In genomic region chr18:45566025-45566740, GRCh38 we compare ENCODE assay signal across 13 cellular contexts. TPM values are rescaled to one million over a fixed set of nuclear protein-coding genes. Genes with fewer than 3 reads are reported as not detected.
A peak's percentile ranks its signal among the peaks of the same experiment; 100 is the strongest.
DNase-seq lines count a peak whose midpoint lies in the region; ATAC-seq, FAIRE-seq and TF ChIP-seq lines count a peak whose summit lies in the region.
"Had no signal": no experiment of that assay in that cellular context is flagged by ENCODE, and none has a peak within 500 bp of the region (broad histone marks: within the 10 kb centered on the region; RNA-seq: fewer than 3 reads in every experiment).

No MANE protein-coding gene starts in this region.

- ATAC-seq in HepG2 (no peak), right lobe of liver (no peak), mucosa of descending colon (peak; percentile 64), aorta (ENCODE audit: low FRiP score) (peak; percentile 69), GM18907 (IDR thresholded peaks at IDR 0.05; ENCODE audit: unreplicated experiment) (no peak), GM21423 (IDR thresholded peaks at IDR 0.05; ENCODE audit: unreplicated experiment) (no peak)
- ATAC-seq: T-helper 17 cell had no signal

- H3K79me2 ChIP-seq in HepG2 (ENCODE audit: insufficient read depth, low read length): no peaks in the 10 kb centered on the region

- DNase-seq in HepG2 (ENCODE audit: low spot score) (no peak), right lobe of liver (no peak), fibroblast of gingiva (ENCODE audit: low read depth) (peak; percentile 94), mucosa of descending colon (peak in 1 of 3 donors; percentile 22), aorta (peak in 1 of 2 donors; percentile 70), COLO668 (lab: John Stamatoyannopoulos, UW; ENCODE audit: unreplicated experiment) (no peak)
- DNase-seq: cortex of kidney, NCI-H748 treated with DMSO at 0.1 percent for 48 hours, T-helper 17 cell had no signal

- no peaks in the 10 kb centered on the region for H3K36me3 ChIP-seq in HepG2 (replicated peaks in 1 of 2; ENCODE audit: control insufficient read depth in 1 of 2, insufficient read depth in 2 of 2, low read length in 2 of 2)
- no peaks in the 10 kb centered on the region for H3K36me3 ChIP-seq in right lobe of liver
- H3K36me3 ChIP-seq in mucosa of descending colon (ENCODE audit: low read depth): no peaks in the 10 kb centered on the region
- H3K36me3 ChIP-seq in aorta (ENCODE audit: control insufficient read depth in 1 of 2, insufficient read depth in 2 of 2, low read length in 1 of 2): no peaks in the 10 kb centered on the region

- no peak for FAIRE-seq in HepG2 (lab: Jason Lieb, UNC)
- FAIRE-seq: A549 had no signal

- WGBS in HepG2 (ENCODE audit: low lambda C conversion rate): 52% methylated on average over 7 of the region's 7 CpGs
- 81% methylated on average over 6 of the region's 7 CpGs for WGBS in right lobe of liver (ENCODE audit: insufficient coverage, low coverage, low lambda C conversion rate, missing lambda C conversion rate)
- WGBS in aorta, 2 donors: 83 to 87% methylated on average over 7 of the region's 7 CpGs

- CTCF ChIA-PET in HepG2 (lab: Yijun Ruan, JAX; ENCODE audit: low intra/inter-chr PET ratio, low total read pairs): no interaction called here

- H3K4me1 ChIP-seq in HepG2 (ENCODE audit: insufficient read depth, low read length) (no peaks in the 10 kb centered on the region), right lobe of liver (no peaks in the 10 kb centered on the region), mucosa of descending colon (ENCODE audit: low read depth) (no peaks in the 10 kb centered on the region), aorta (ENCODE audit: control insufficient read depth in 1 of 2, insufficient read depth in 2 of 2, low read length in 2 of 2) (no peaks in the 10 kb centered on the region)

- in situ Hi-C loops in HepG2 (cut with HindIII; ENCODE audit: extremely low pct_ligation_motif_present, low pct_unique_long_range_greater_than_20kb): no loop called here

- no peaks in the 10 kb centered on the region for H3K9me3 ChIP-seq in HepG2 (ENCODE audit: low read length)
- H3K9me3 ChIP-seq in right lobe of liver: no peaks in the 10 kb centered on the region
- no peaks in the 10 kb centered on the region for H3K9me3 ChIP-seq in mucosa of descending colon
- H3K9me3 ChIP-seq in aorta (ENCODE audit: control insufficient read depth, low read length): no peaks in the 10 kb centered on the region
- H3K9me3 ChIP-seq: A549 had no signal

- intact Hi-C loops in HepG2 (cut with micrococcal nuclease; ENCODE audit: unreplicated experiment) (no loop called here), right lobe of liver (cut with DNase I) (no loop called here), mucosa of descending colon (cut with DNase I, micrococcal nuclease) (no loop called here), aorta (cut with DNase I) (no loop called here)

- POLR2A ChIA-PET in HepG2 (lab: Yijun Ruan, JAX): no interaction called here

- no peak overlapping the region for H3K27ac ChIP-seq in HepG2 (ENCODE audit: extremely low read length, insufficient read depth, low read length)
- no peak overlapping the region for H3K27ac ChIP-seq in right lobe of liver
- H3K27ac ChIP-seq in aorta (ENCODE audit: low read depth in 1 of 2, low read length in 2 of 2): no peak overlapping the region

- no peak overlapping the region for H3K4me2 ChIP-seq in HepG2 (ENCODE audit: low read depth, low read length)

- no TSS peak for BruUV-seq in HepG2 (replicated peaks; lab: Mats Ljungman, UMichigan)

- TF ChIP-seq CTCF in HepG2 (CRISPR knock-in tag; IDR thresholded peaks at IDR 0.05) (no peak), right lobe of liver (IDR thresholded peaks at IDR 0.05) (no peak), mucosa of descending colon (IDR thresholded peaks at IDR 0.05) (no peak)

- TF ChIP-seq EP300 in HepG2 (IDR thresholded peaks at IDR 0.05; ENCODE audit: low read depth in 2 of 2, low read length in 2 of 2) (no peak), HepG2 (CRISPR knock-in tag; IDR thresholded peaks at IDR 0.05; ENCODE audit: borderline replicate concordance) (no peak)

- no peak overlapping the region for H2AFZ ChIP-seq in HepG2 (ENCODE audit: low read length)

- no peak overlapping the region for H3K4me3 ChIP-seq in HepG2 (replicated peaks in 1 of 3; ENCODE audit: insufficient read depth in 1 of 3, low read depth in 2 of 3, low read length in 3 of 3)
- H3K4me3 ChIP-seq in right lobe of liver: no peak overlapping the region
- no peak overlapping the region for H3K4me3 ChIP-seq in mucosa of descending colon
- H3K4me3 ChIP-seq in aorta (ENCODE audit: low read length in 2 of 2): no peak overlapping the region
- H3K4me3 ChIP-seq: A549 had no signal

- H3K9ac ChIP-seq in HepG2 (ENCODE audit: insufficient read depth, low read depth, low read length): no peak overlapping the region

- no peak for TF ChIP-seq POLR2A in HepG2 (IDR thresholded peaks at IDR 0.05; ENCODE audit: insufficient read depth in 1 of 2, low read depth in 2 of 2, low read length in 2 of 2)
- TF ChIP-seq POLR2A in right lobe of liver (IDR thresholded peaks at IDR 0.05): no peak

- no peak for TF ChIP-seq RAD21 in HepG2 (CRISPR knock-in tag; IDR thresholded peaks at IDR 0.05)

- H3K27me3 ChIP-seq in HepG2 (ENCODE audit: control insufficient read depth in 1 of 2, insufficient read depth in 2 of 2, low read length in 2 of 2) (no peaks in the 10 kb centered on the region), right lobe of liver (no peaks in the 10 kb centered on the region), aorta (ENCODE audit: control insufficient read depth in 1 of 2, insufficient read depth in 2 of 2, low read length in 1 of 2) (no peaks in the 10 kb centered on the region)

- no peaks in the 10 kb centered on the region; the same call in 1 of the 2 replicates for H4K20me1 ChIP-seq in HepG2 (ENCODE audit: insufficient read depth, low read length)

TF ChIP-seq in HepG2, 621 proteins besides CTCF, POLR2A, EP300 and RAD21 (continues in another document):
- TF ChIP-seq, protein P1, sequence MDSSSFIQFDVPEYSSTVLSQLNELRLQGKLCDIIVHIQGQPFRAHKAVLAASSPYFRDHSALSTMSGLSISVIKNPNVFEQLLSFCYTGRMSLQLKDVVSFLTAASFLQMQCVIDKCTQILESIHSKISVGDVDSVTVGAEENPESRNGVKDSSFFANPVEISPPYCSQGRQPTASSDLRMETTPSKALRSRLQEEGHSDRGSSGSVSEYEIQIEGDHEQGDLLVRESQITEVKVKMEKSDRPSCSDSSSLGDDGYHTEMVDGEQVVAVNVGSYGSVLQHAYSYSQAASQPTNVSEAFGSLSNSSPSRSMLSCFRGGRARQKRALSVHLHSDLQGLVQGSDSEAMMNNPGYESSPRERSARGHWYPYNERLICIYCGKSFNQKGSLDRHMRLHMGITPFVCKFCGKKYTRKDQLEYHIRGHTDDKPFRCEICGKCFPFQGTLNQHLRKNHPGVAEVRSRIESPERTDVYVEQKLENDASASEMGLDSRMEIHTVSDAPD (CRISPR knock-in tag; IDR thresholded peaks at IDR 0.05): no peak
- TF ChIP-seq NCOA5 (CRISPR knock-in tag; IDR thresholded peaks at IDR 0.05) (no peak), ZNF629 (CRISPR knock-in tag; conservative IDR thresholded peaks at IDR 0.05) (peak; percentile 56), FOXP4 (CRISPR knock-in tag; IDR thresholded peaks at IDR 0.05) (no peak)

RNA-seq across cellular contexts. Expression of gene SLC14A2, which starts 49.1 kb away (rescaled TPM):
- total RNA-seq in HepG2 (2016; rRNA removed; fragmentation: Illumina TruSeq; extraction: Trizol) (not detected in 2 replicates), right lobe of liver (under 1 TPM in 3 of 6 experiments, not detected in 3; 0.04 to 0.10 (median 0.07) TPM), mucosa of descending colon (under 1 TPM in 1 of 3 donors, not detected in 2; 0.17 TPM), aorta (under 1 TPM in 1 of 2 donors, not detected in 1; 0.54 TPM)
- total RNA-seq in HepG2 (2016; cell fraction: cytosol; rRNA removed; fragmentation: Illumina TruSeq; extraction: Trizol; ENCODE audit: low read depth): not detected in 2 replicates
- not detected in 2 replicates for total RNA-seq in HepG2 (2016; cell fraction: insoluble cytoplasmic fraction; rRNA removed; fragmentation: Illumina TruSeq; extraction: Trizol)
- not detected in 2 replicates for total RNA-seq in HepG2 (2016; cell fraction: membrane; rRNA removed; fragmentation: Illumina TruSeq; extraction: Trizol)
- not detected in 2 replicates for total RNA-seq in HepG2 (2016; cell fraction: nucleus; rRNA removed; fragmentation: Illumina TruSeq; extraction: Trizol)
- polyA plus RNA-seq in HepG2 (2011; rRNA removed) (not detected in 2 replicates), aorta (under 1 TPM; 0.10 to 0.13 TPM)
- 0.01 TPM in 1 of 2 replicates, not detected in the other for polyA plus RNA-seq in HepG2 (2011; cell fraction: cytosol; rRNA removed)
- not detected in 2 replicates for polyA plus RNA-seq in HepG2 (2011; cell fraction: nucleus; rRNA removed)
- polyA plus RNA-seq in HepG2 (2012): not detected in 2 replicates
- polyA plus RNA-seq in HepG2 (2016; cell fraction: cytosol; fragmentation: Illumina TruSeq; extraction: Trizol; ENCODE audit: low read depth): not detected in 2 replicates
- polyA plus RNA-seq in HepG2 (2016; cell fraction: insoluble cytoplasmic fraction; fragmentation: Illumina TruSeq; extraction: Trizol; ENCODE audit: low read depth): not detected in 2 replicates
- polyA plus RNA-seq in HepG2 (2016; cell fraction: membrane; fragmentation: Illumina TruSeq; extraction: Trizol; ENCODE audit: low read depth): not detected in 2 replicates
- not detected in 2 replicates for polyA plus RNA-seq in HepG2 (2016; cell fraction: nucleus; fragmentation: Illumina TruSeq; extraction: Trizol; ENCODE audit: insufficient read depth, low read depth)
- 0.14 TPM in 1 of 2 replicates, not detected in the other for polyA minus RNA-seq in HepG2 (2011; rRNA and poly(A)+ RNA removed; ENCODE audit: low replicate concordance)
- polyA minus RNA-seq in HepG2 (2011; cell fraction: cytosol; rRNA and poly(A)+ RNA removed): not detected in 2 replicates
- not detected in 2 replicates for polyA minus RNA-seq in HepG2 (2011; cell fraction: nucleus; rRNA and poly(A)+ RNA removed)
- total RNA-seq: pulmonary artery endothelial cell had no signal
- polyA plus RNA-seq: A549 had no signal

Comparison
In these comparisons a context has a peak if more than half of its experiments do, and no peak if none do; other contexts are left out.
1. ATAC-seq: peak in mucosa of descending colon (single experiment) and aorta (single experiment); none in HepG2 (single experiment), right lobe of liver (0 of 4), GM18907 (single experiment) and GM21423 (single experiment).